In genomic region chr15:80989518-80990478, GRCh38 we compare ENCODE assay signal across 8 cellular contexts.
DNase-seq lines count a peak whose midpoint lies in the region; ATAC-seq and FAIRE-seq lines count a peak whose summit lies in the region.

Gene MESD (minus strand): TSS chr15:80989819. CDS start chr15:80989791, 28 bp downstream.

- ATAC-seq in GM19043 (IDR thresholded peaks at IDR 0.05; ENCODE audit: low read depth, unreplicated experiment): peak; percentile 95
- ATAC-seq in HG03354 (IDR thresholded peaks at IDR 0.05; ENCODE audit: poor library complexity, severe bottlenecking, unreplicated experiment): peak; percentile 97

- DNase-seq in AG20443 (ENCODE audit: low spot score): peak; percentile 100
- DNase-seq in NCI-H446 (lab: John Stamatoyannopoulos, UW): peak; percentile 90 to 93
- DNase-seq in activated CD4-positive, CD25-positive, alpha-beta regulatory T cell treated with anti-CD3 and anti-CD28 coated beads, Interleukin-2, amount 50 U/mL, for 16 hours (ENCODE audit: low read depth, low spot score): peak; percentile 91
- DNase-seq in central memory CD4-positive, alpha-beta T cell: peak; percentile 91
- DNase-seq in stimulated activated CD4-positive, alpha-beta T cell treated with anti-CD3 and anti-CD28 coated beads, Interleukin-12 subunit alpha, Interleukin-12 subunit beta, amount 100 ng/mL, for 24 hours (ENCODE audit: low read depth in 2 of 2): peak; percentile 96 to 99

- peak; percentile 45 for FAIRE-seq in islet of Langerhans (lab: Jason Lieb, UNC)

Comparison
In these comparisons a context has a peak if more than half of its experiments do, and no peak if none do; other contexts are left out.
1. Peak in every context shown above with its lines: DNase-seq and ATAC-seq.